8 cellular contexts compared by ENCODE assay signal in the genomic region with DNA sequence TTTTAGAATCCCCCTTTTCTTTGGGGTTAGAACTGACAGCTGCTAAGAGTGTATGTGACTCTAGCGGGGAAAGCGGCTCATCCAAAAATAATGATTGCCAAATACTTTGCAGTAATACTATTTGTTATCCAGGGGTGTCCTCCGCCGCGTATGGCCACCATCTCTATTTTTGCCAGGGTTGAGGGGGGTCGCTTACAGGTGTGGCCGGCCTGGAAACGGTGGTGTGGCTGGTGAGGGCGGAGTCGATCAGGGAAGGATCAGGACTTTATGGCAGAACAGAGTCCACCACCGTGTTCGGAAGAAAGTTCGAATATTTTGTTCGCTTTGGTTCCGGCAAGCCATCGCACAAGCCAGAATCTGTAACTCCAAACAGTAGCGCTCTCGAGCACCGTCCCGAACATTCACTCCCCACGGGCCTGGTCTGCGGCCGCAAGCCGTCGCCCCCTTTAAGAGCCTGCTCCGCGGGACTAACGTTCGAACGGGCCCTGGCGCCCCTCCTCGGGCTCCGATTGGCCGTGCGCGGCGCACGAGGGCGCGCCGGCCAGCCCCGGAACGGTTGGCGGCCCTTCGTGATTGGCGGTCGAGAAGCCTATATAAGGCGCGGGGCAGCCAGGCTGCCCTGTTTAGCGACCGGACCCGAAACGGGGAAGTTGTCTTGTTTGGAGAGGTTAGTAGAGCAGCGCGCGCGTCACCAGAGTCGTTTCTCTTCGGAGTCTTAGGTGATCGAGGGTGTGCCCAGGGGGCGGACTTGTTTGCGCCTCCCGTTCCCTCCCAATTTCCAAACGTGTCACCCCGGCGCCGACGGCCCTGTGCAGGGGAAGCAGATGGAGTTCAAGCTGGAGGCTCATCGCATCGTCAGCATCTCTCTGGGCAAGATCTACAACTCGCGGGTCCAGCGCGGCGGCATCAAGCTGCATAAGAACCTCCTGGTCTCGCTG. TPM values are rescaled to one million over a fixed set of nuclear protein-coding genes. Genes with fewer than 3 reads are reported as not detected.
A peak's percentile ranks its signal among the peaks of the same experiment; 100 is the strongest.
DNase-seq lines count a peak whose midpoint lies in the region; ATAC-seq and TF ChIP-seq lines count a peak whose summit lies in the region.

IER5 (plus strand) TSS at position 622 of the 938 bp plus-strand sequence; CDS start at position 825, 203 bp downstream.

- H3K27me3 Mint-ChIP-seq in HFFc6 (ENCODE audit: insufficient read depth) (peaks cover 13% of the 10 kb centered on the region), neural progenitor cell (ENCODE audit: insufficient read depth, low read depth) (peaks cover 8% of the 10 kb centered on the region)

- peak; percentile 44; the same call in 1 of the 2 replicates for TF ChIP-seq CTCF in HFFc6 (IDR thresholded peaks at IDR 0.05)
- no peak for TF ChIP-seq CTCF in foreskin keratinocyte (conservative IDR thresholded peaks at IDR 0.05)
- TF ChIP-seq CTCF in neural progenitor cell (IDR thresholded peaks at IDR 0.05), result no peak

- no peaks in the 10 kb centered on the region for H3K9me3 ChIP-seq in neural progenitor cell (ENCODE audit: low read depth)

- H3K4me3 Mint-ChIP-seq in HFFc6, result peak within 1 kb of the TSS; percentile 99
- H3K4me3 Mint-ChIP-seq in neural progenitor cell, result peak within 1 kb of the TSS; percentile 100

- H3K4me2 ChIP-seq in neural progenitor cell, result peak within 1 kb of the TSS; percentile 78

- ATAC-seq in foreskin keratinocyte, result peak; percentile 83

- in situ Hi-C loops in SK-MEL-5 (cut with HindIII; ENCODE audit: low pct_unique_long_range_greater_than_20kb, low sequenced_read_pairs), result no loop called here

- H3K36me3 ChIP-seq in neural progenitor cell, result no peaks in the 10 kb centered on the region

- DNase-seq in GM04504 (ENCODE audit: low read depth), result peak; percentile 94
- peak; percentile 98 for DNase-seq in HFFc6
- peak; percentile 99 for DNase-seq in NAMALWA (ENCODE audit: low spot score)
- DNase-seq in SK-MEL-5 (ENCODE audit: low read depth, low spot score), result peak; percentile 97
- DNase-seq in activated naive CD4-positive, alpha-beta T cell (lab: John Stamatoyannopoulos, UW), result peak; percentile 87 to 92 (median 88)
- peak; percentile 92 to 95 for DNase-seq in foreskin keratinocyte
- DNase-seq in neural progenitor cell (ENCODE audit: low spot score), result peak; percentile 97
- DNase-seq in stromal cell of bone marrow (ENCODE audit: low read depth), result peak; percentile 91

- peak within 1 kb of the TSS; percentile 74 for H3K4me3 ChIP-seq in neural progenitor cell

- H3K4me1 Mint-ChIP-seq in HFFc6 (ENCODE audit: low read depth) (peaks cover 69% of the 10 kb centered on the region), neural progenitor cell (peaks cover 42% of the 10 kb centered on the region)

- H4K20me1 ChIP-seq in neural progenitor cell (ENCODE audit: low read depth), result peaks cover 45% of the 10 kb centered on the region

- peaks cover 43% of the 10 kb centered on the region for H3K79me2 ChIP-seq in neural progenitor cell (ENCODE audit: low read depth)

- H3K27me3 ChIP-seq in foreskin keratinocyte (no peaks in the 10 kb centered on the region), neural progenitor cell (peaks cover 20% of the 10 kb centered on the region)

- peak within 1 kb of the TSS; percentile 99 for H3K27ac Mint-ChIP-seq in HFFc6
- H3K27ac Mint-ChIP-seq in neural progenitor cell, result peak within 1 kb of the TSS; percentile 96

- H3K27ac ChIP-seq in foreskin keratinocyte, result peak within 1 kb of the TSS; percentile 87
- no peak within 1 kb of the TSS for H3K27ac ChIP-seq in neural progenitor cell

- H3F3A ChIP-seq in neural progenitor cell (ENCODE audit: low read depth), result peaks cover 4% of the 10 kb centered on the region

- H3K9ac ChIP-seq in neural progenitor cell, result peak within 1 kb of the TSS; percentile 23

- peaks cover 29% of the 10 kb centered on the region for H3K4me1 ChIP-seq in foreskin keratinocyte
- H3K4me1 ChIP-seq in neural progenitor cell, result peaks cover 17% of the 10 kb centered on the region

- H2AFZ ChIP-seq in neural progenitor cell (replicated peaks), result peak within 1 kb of the TSS; percentile 64

- peaks cover 46% of the 10 kb centered on the region for H3K36me3 Mint-ChIP-seq in HFFc6 (ENCODE audit: low read depth)
- peaks cover 14% of the 10 kb centered on the region for H3K36me3 Mint-ChIP-seq in neural progenitor cell

- H3K9me3 Mint-ChIP-seq in HFFc6, result peaks cover 18% of the 10 kb centered on the region
- H3K9me3 Mint-ChIP-seq in neural progenitor cell, result no peaks in the 10 kb centered on the region

RNA-seq across cellular contexts. Expression of gene IER5, which starts in this region (rescaled TPM):
- total RNA-seq in HFFc6 (2021; fragmentation: NEBNext Ultra II Directional; extraction: Animal tissue kit (Norgen Biotek cat#: 25700)), result 10 to 100 TPM; 35.7 to 49.1 (median 43.4) TPM
- total RNA-seq in SK-MEL-5 (2014; rRNA removed; shearing (Covaris generic)), result 31.5 and 32.6 TPM in 2 replicates
- polyA plus RNA-seq in SK-MEL-5 (2015; cell fraction: cytosol; rRNA removed), result 40.8 and 40.9 TPM in 2 replicates
- polyA plus RNA-seq in SK-MEL-5 (2015; cell fraction: nucleus; rRNA removed), result 34.1 and 48.0 TPM in 2 replicates
- total RNA-seq in foreskin keratinocyte (39.4 and 46.5 TPM in 2 replicates), neural progenitor cell (ENCODE audit: low replicate concordance) (8.0 and 15.3 TPM in 2 replicates)
- polyA plus RNA-seq in foreskin keratinocyte, result 36.5 and 39.7 TPM in 2 replicates
